1 cellular context compared by ENCODE assay signal in the genomic region with DNA sequence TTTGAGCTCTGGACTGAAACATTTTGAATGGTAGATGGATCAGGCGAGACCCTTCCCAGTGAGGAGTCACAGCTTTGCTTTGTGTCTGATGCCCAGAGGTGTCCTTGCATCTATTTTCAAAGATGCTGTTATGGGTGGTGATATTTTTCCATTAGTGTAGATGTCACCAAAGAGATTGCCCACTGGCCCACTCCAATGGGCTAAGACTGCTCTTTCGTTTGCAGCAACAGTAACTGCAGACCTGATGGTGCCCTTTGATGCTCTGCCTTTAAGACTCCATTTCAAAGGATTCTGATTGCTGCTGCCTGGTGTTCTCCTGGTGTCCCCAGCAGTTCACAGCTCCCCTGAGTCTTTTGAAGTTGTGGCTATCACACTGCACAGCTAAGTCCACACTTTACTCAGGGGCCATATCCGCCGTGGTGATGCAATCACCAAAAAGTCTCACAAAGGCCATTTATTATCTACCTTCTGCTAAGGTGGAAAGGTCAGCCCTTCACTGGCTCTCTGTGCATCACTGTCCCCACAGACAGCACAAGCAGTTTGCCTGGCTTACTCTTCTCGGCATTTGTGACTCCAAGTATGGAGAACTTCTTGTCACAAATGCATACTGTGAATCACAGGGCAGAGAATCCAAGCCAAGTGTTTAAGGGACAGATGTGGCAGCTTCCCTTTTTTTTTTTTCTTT.
TF ChIP-seq lines count a peak whose summit lies in the region.

No MANE protein-coding gene starts in this region.

TF ChIP-seq in HepG2, 621 proteins besides CTCF, POLR2A, EP300 and RAD21 (continued from another document and continues in another):
- TF ChIP-seq, protein P1, sequence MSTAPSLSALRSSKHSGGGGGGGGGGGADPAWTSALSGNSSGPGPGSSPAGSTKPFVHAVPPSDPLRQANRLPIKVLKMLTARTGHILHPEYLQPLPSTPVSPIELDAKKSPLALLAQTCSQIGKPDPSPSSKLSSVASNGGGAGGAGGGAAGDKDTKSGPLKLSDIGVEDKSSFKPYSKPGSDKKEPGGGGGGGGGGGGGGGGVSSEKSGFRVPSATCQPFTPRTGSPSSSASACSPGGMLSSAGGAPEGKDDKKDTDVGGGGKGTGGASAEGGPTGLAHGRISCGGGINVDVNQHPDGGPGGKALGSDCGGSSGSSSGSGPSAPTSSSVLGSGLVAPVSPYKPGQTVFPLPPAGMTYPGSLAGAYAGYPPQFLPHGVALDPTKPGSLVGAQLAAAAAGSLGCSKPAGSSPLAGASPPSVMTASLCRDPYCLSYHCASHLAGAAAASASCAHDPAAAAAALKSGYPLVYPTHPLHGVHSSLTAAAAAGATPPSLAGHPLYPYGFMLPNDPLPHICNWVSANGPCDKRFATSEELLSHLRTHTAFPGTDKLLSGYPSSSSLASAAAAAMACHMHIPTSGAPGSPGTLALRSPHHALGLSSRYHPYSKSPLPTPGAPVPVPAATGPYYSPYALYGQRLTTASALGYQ (CRISPR knock-in tag; IDR thresholded peaks at IDR 0.05) = peak; percentile 100
- TF ChIP-seq IRX3 (CRISPR knock-in tag; IDR thresholded peaks at IDR 0.05; ENCODE audit: borderline replicate concordance, low read depth) (0 out of 2 replicates have a peak, but pooled peaks have one; percentile 42), ZNF644 (CRISPR knock-in tag; IDR thresholded peaks at IDR 0.05; ENCODE audit: low read depth) (peak; percentile 99), BRD4 (CRISPR knock-in tag; IDR thresholded peaks at IDR 0.05) (peak; percentile 100), ZNF879 (CRISPR knock-in tag; IDR thresholded peaks at IDR 0.05) (no peak; the same call in 1 of the 2 replicates), RFXAP (CRISPR knock-in tag; IDR thresholded peaks at IDR 0.05; ENCODE audit: borderline replicate concordance) (peak; percentile 95), GATAD2A (CRISPR knock-in tag; IDR thresholded peaks at IDR 0.05) (peak; percentile 100), GPN1 (CRISPR knock-in tag; IDR thresholded peaks at IDR 0.05; ENCODE audit: borderline replicate concordance) (no peak), PHF8 (CRISPR knock-in tag; IDR thresholded peaks at IDR 0.05) (peak; percentile 48; the same call in 1 of the 2 replicates), ATF6 (CRISPR knock-in tag; conservative IDR thresholded peaks at IDR 0.05) (0 out of 2 replicates have a peak, but pooled peaks have one; percentile 56), NCOA1 (CRISPR knock-in tag; IDR thresholded peaks at IDR 0.05) (peak; percentile 100), ZFP90 (CRISPR knock-in tag; IDR thresholded peaks at IDR 0.05; ENCODE audit: borderline replicate concordance) (peak; percentile 99), ZNF781 (CRISPR knock-in tag; IDR thresholded peaks at IDR 0.05; ENCODE audit: borderline replicate concordance, not compliant biosample characterization) (peak; percentile 92), ZNF773 (CRISPR knock-in tag; IDR thresholded peaks at IDR 0.05; ENCODE audit: borderline replicate concordance) (no peak), RFXANK (CRISPR knock-in tag; IDR thresholded peaks at IDR 0.05) (peak; percentile 85; the same call in 1 of the 2 replicates), MXI1 (IDR thresholded peaks at IDR 0.05; ENCODE audit: borderline replicate concordance, low read depth, low read length) (peak; percentile 26; the same call in 1 of the 3 replicates), MEIS2 (CRISPR knock-in tag; IDR thresholded peaks at IDR 0.05) (peak; percentile 98), THRA (CRISPR knock-in tag; IDR thresholded peaks at IDR 0.05; ENCODE audit: borderline replicate concordance) (peak; percentile 99), MTA3 (CRISPR knock-in tag; IDR thresholded peaks at IDR 0.05) (no peak), SMAD1 (CRISPR knock-in tag; IDR thresholded peaks at IDR 0.05; ENCODE audit: borderline replicate concordance, low read depth) (peak; percentile 95), HMG20B (CRISPR knock-in tag; conservative IDR thresholded peaks at IDR 0.05) (peak; percentile 93), ZNF670 (CRISPR knock-in tag; IDR thresholded peaks at IDR 0.05; ENCODE audit: borderline replicate concordance) (peak; percentile 73; the same call in 1 of the 2 replicates), RORA (CRISPR knock-in tag; IDR thresholded peaks at IDR 0.05) (peak; percentile 96), ERF (CRISPR knock-in tag; IDR thresholded peaks at IDR 0.05) (peak; percentile 99)
- TF ChIP-seq, protein P2, sequence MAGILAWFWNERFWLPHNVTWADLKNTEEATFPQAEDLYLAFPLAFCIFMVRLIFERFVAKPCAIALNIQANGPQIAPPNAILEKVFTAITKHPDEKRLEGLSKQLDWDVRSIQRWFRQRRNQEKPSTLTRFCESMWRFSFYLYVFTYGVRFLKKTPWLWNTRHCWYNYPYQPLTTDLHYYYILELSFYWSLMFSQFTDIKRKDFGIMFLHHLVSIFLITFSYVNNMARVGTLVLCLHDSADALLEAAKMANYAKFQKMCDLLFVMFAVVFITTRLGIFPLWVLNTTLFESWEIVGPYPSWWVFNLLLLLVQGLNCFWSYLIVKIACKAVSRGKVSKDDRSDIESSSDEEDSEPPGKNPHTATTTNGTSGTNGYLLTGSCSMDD (CRISPR knock-in tag; IDR thresholded peaks at IDR 0.05) = no peak
- TF ChIP-seq, protein P3, sequence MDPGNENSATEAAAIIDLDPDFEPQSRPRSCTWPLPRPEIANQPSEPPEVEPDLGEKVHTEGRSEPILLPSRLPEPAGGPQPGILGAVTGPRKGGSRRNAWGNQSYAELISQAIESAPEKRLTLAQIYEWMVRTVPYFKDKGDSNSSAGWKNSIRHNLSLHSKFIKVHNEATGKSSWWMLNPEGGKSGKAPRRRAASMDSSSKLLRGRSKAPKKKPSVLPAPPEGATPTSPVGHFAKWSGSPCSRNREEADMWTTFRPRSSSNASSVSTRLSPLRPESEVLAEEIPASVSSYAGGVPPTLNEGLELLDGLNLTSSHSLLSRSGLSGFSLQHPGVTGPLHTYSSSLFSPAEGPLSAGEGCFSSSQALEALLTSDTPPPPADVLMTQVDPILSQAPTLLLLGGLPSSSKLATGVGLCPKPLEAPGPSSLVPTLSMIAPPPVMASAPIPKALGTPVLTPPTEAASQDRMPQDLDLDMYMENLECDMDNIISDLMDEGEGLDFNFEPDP (CRISPR knock-in tag; conservative IDR thresholded peaks at IDR 0.05) = no peak
- TF ChIP-seq, protein P4, sequence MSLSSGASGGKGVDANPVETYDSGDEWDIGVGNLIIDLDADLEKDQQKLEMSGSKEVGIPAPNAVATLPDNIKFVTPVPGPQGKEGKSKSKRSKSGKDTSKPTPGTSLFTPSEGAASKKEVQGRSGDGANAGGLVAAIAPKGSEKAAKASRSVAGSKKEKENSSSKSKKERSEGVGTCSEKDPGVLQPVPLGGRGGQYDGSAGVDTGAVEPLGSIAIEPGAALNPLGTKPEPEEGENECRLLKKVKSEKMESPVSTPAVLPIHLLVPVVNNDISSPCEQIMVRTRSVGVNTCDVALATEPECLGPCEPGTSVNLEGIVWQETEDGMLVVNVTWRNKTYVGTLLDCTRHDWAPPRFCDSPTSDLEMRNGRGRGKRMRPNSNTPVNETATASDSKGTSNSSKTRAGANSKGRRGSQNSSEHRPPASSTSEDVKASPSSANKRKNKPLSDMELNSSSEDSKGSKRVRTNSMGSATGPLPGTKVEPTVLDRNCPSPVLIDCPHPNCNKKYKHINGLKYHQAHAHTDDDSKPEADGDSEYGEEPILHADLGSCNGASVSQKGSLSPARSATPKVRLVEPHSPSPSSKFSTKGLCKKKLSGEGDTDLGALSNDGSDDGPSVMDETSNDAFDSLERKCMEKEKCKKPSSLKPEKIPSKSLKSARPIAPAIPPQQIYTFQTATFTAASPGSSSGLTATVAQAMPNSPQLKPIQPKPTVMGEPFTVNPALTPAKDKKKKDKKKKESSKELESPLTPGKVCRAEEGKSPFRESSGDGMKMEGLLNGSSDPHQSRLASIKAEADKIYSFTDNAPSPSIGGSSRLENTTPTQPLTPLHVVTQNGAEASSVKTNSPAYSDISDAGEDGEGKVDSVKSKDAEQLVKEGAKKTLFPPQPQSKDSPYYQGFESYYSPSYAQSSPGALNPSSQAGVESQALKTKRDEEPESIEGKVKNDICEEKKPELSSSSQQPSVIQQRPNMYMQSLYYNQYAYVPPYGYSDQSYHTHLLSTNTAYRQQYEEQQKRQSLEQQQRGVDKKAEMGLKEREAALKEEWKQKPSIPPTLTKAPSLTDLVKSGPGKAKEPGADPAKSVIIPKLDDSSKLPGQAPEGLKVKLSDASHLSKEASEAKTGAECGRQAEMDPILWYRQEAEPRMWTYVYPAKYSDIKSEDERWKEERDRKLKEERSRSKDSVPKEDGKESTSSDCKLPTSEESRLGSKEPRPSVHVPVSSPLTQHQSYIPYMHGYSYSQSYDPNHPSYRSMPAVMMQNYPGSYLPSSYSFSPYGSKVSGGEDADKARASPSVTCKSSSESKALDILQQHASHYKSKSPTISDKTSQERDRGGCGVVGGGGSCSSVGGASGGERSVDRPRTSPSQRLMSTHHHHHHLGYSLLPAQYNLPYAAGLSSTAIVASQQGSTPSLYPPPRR (CRISPR knock-in tag; IDR thresholded peaks at IDR 0.05; ENCODE audit: borderline replicate concordance) = peak; percentile 99
- TF ChIP-seq, protein P5, sequence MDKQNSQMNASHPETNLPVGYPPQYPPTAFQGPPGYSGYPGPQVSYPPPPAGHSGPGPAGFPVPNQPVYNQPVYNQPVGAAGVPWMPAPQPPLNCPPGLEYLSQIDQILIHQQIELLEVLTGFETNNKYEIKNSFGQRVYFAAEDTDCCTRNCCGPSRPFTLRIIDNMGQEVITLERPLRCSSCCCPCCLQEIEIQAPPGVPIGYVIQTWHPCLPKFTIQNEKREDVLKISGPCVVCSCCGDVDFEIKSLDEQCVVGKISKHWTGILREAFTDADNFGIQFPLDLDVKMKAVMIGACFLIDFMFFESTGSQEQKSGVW (CRISPR knock-in tag; IDR thresholded peaks at IDR 0.05; ENCODE audit: borderline replicate concordance) = no peak
- TF ChIP-seq, protein P6, sequence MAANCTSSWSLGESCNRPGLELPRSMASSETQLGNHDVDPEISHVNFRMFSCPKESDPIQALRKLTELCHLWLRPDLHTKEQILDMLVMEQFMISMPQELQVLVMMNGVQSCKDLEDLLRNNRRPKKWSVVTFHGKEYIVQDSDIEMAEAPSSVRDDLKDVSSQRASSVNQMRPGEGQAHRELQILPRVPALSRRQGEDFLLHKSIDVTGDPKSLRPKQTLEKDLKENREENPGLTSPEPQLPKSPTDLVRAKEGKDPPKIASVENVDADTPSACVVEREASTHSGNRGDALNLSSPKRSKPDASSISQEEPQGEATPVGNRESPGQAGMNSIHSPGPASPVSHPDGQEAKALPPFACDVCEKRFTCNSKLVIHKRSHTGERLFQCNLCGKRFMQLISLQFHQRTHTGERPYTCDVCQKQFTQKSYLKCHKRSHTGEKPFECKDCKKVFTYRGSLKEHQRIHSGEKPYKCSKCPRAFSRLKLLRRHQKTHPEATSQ (CRISPR knock-in tag; IDR thresholded peaks at IDR 0.05; ENCODE audit: borderline replicate concordance) = peak; percentile 100; the same call in 1 of the 2 replicates
- TF ChIP-seq, protein P7, sequence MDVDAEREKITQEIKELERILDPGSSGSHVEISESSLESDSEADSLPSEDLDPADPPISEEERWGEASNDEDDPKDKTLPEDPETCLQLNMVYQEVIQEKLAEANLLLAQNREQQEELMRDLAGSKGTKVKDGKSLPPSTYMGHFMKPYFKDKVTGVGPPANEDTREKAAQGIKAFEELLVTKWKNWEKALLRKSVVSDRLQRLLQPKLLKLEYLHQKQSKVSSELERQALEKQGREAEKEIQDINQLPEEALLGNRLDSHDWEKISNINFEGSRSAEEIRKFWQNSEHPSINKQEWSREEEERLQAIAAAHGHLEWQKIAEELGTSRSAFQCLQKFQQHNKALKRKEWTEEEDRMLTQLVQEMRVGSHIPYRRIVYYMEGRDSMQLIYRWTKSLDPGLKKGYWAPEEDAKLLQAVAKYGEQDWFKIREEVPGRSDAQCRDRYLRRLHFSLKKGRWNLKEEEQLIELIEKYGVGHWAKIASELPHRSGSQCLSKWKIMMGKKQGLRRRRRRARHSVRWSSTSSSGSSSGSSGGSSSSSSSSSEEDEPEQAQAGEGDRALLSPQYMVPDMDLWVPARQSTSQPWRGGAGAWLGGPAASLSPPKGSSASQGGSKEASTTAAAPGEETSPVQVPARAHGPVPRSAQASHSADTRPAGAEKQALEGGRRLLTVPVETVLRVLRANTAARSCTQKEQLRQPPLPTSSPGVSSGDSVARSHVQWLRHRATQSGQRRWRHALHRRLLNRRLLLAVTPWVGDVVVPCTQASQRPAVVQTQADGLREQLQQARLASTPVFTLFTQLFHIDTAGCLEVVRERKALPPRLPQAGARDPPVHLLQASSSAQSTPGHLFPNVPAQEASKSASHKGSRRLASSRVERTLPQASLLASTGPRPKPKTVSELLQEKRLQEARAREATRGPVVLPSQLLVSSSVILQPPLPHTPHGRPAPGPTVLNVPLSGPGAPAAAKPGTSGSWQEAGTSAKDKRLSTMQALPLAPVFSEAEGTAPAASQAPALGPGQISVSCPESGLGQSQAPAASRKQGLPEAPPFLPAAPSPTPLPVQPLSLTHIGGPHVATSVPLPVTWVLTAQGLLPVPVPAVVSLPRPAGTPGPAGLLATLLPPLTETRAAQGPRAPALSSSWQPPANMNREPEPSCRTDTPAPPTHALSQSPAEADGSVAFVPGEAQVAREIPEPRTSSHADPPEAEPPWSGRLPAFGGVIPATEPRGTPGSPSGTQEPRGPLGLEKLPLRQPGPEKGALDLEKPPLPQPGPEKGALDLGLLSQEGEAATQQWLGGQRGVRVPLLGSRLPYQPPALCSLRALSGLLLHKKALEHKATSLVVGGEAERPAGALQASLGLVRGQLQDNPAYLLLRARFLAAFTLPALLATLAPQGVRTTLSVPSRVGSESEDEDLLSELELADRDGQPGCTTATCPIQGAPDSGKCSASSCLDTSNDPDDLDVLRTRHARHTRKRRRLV (CRISPR knock-in tag; IDR thresholded peaks at IDR 0.05) = peak; percentile 84
